ENCODE assay signal across 18 cellular contexts in genomic region chr9:127195976-127196825, GRCh38.
"Had no signal": no experiment of that assay in that cellular context is flagged by ENCODE, and none has a peak within 500 bp of the region (broad histone marks: within the 10 kb centered on the region; RNA-seq: fewer than 3 reads in every experiment).

No MANE protein-coding gene starts in this region.

- H3K9me3 ChIP-seq: left lung, thoracic aorta had no signal

- H3K36me3 ChIP-seq: left lung, thoracic aorta had no signal

- H3K27ac ChIP-seq: epithelial cell of prostate, left lung, thoracic aorta had no signal

- DNase-seq: activated CD4-positive, alpha-beta T cell treated with anti-CD3 and anti-CD28 coated beads for 4 hours; activated CD4-positive, alpha-beta T cell treated with anti-CD3 and anti-CD28 coated beads, Interleukin-2, amount 50 U/mL, for 48 hours; activated CD4-positive, CD25-positive, alpha-beta regulatory T cell; activated CD8-positive, alpha-beta memory T cell treated with anti-CD3 and anti-CD28 coated beads, Interleukin-2, amount 50 U/mL, for 48 hours; activated naive CD4-positive, alpha-beta T cell treated with anti-CD3 and anti-CD28 coated beads for 36 hours; activated T-cell treated with anti-CD3 and anti-CD28 coated beads, Interleukin-2, amount 50 U/mL, for 4 hours; amygdala; cortex of kidney; left lung; nephron progenitor cell; nucleus accumbens; stimulated activated CD4-positive, alpha-beta T cell treated with anti-CD3 and anti-CD28 coated beads, Interleukin-4, amount 100 ng/mL, for 1 hour; stimulated activated naive CD4-positive, alpha-beta T cell treated with Interleukin-2 at 50 U/mL for 16 hours; T-helper 9 cell had no signal

- ATAC-seq: activated T-cell treated with anti-CD3 and anti-CD28 coated beads, Interleukin-2, amount 50 U/mL, for 4 hours; left lung; sciatic nerve had no signal

- H3K27me3 ChIP-seq: left lung had no signal

- H3K4me3 ChIP-seq: left lung, smooth muscle cell, thoracic aorta had no signal
